Comparison of ENCODE assay signal across 32 cellular contexts in the genomic region with DNA sequence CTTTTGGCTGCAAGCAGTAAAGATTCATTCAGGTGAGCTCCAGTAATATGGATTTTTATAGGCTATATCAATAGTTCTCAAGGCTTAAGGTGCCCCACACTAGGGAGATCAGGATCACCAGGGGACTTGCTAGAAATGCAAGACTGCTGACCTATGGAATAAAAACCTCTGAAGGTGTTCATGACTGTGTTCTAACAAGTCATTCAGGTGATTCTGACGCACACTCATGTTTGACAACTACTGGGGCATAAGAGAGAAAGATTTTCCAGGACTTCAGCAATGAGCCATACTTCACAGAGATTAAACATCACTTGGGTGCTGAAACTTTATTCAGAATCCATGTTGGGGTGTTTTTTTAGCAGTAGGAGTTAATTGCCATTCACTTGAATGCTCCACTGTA.
"Had no signal": no experiment of that assay in that cellular context is flagged by ENCODE, and none has a peak within 500 bp of the region (broad histone marks: within the 10 kb centered on the region; RNA-seq: fewer than 3 reads in every experiment).

No MANE protein-coding gene starts in this region.

- H3K36me3 ChIP-seq: ascending aorta had no signal

- H3K4me3 ChIP-seq: ascending aorta had no signal

- H3K27me3 Mint-ChIP-seq: activated B cell treated with CpG ODN at 0.5 μM for 24 hours; activated CD4-positive, alpha-beta memory T cell treated with anti-CD3 and anti-CD28 coated beads for 36 hours; activated CD4-positive, alpha-beta T cell treated with anti-CD3 and anti-CD28 coated beads, Interleukin-2, amount 10 ng/mL, durations not matched to agents 24 days and 14 days; activated CD8-positive, alpha-beta T cell treated with anti-CD3 and anti-CD28 coated beads for 36 hours; activated naive CD4-positive, alpha-beta T cell treated with anti-CD3 and anti-CD28 coated beads, Interleukin-2, amount 10 ng/mL, durations not matched to agents 7 days and 5 days; activated naive CD4-positive, alpha-beta T cell treated with anti-CD3 and anti-CD28 coated beads, Interleukin-2, amount 50 U/mL, for 24 hours; activated naive CD8-positive, alpha-beta T cell; activated naive CD8-positive, alpha-beta T cell treated with anti-CD3 and anti-CD28 coated beads, Interleukin-2, amount 10 ng/mL, durations not matched to agents 7 days and 5 days; activated naive CD8-positive, alpha-beta T cell treated with anti-CD3 and anti-CD28 coated beads, Interleukin-2, amount 50 U/mL, for 24 hours; activated T-cell treated with anti-CD3 and anti-CD28 coated beads, Interleukin-2, amount 50 U/mL, for 24 hours had no signal

- H3K27ac ChIP-seq: ascending aorta, VCaP had no signal

- H3K9me3 Mint-ChIP-seq: activated B cell treated with CpG ODN at 0.5 μM for 24 hours; activated CD4-positive, alpha-beta memory T cell treated with anti-CD3 and anti-CD28 coated beads for 36 hours; activated CD4-positive, alpha-beta T cell treated with anti-CD3 and anti-CD28 coated beads, Interleukin-2, amount 10 ng/mL, durations not matched to agents 24 days and 14 days; activated CD8-positive, alpha-beta T cell treated with anti-CD3 and anti-CD28 coated beads for 36 hours; activated naive CD4-positive, alpha-beta T cell treated with anti-CD3 and anti-CD28 coated beads, Interleukin-2, amount 10 ng/mL, durations not matched to agents 7 days and 5 days; activated naive CD4-positive, alpha-beta T cell treated with anti-CD3 and anti-CD28 coated beads, Interleukin-2, amount 50 U/mL, for 24 hours; activated T-cell treated with anti-CD3 and anti-CD28 coated beads, Interleukin-2, amount 50 U/mL, for 24 hours; activated T-helper 2 cell treated with anti-CD3 and anti-CD28 coated beads, Interferon-gamma antibody, Interleukin-2, Interleukin-4, amounts not matched to agents 10 μg/mL and 5 μg/mL and 100 μg/mL, durations not matched to agents 14 hours and 24 hours and 36 hours; T-helper 1 cell treated with Interleukin-12 subunit alpha and Interleukin-12 subunit beta and Interleukin-4 antibody, amounts not matched to agents 30 μg/mL and 1 μg/mL, for 36 hours; T-helper 2 cell treated with Interferon-gamma antibody and Interleukin-4, amounts not matched to agents 5 μg/mL and 100 μg/mL, for 36 hours had no signal

- H3K36me3 Mint-ChIP-seq: activated CD4-positive, alpha-beta memory T cell treated with anti-CD3 and anti-CD28 coated beads for 36 hours; activated naive CD4-positive, alpha-beta T cell treated with anti-CD3 and anti-CD28 coated beads, Interleukin-2, amount 10 ng/mL, durations not matched to agents 7 days and 5 days; activated naive CD4-positive, alpha-beta T cell treated with anti-CD3 and anti-CD28 coated beads, Interleukin-2, amount 50 U/mL, for 24 hours; activated naive CD8-positive, alpha-beta T cell treated with anti-CD3 and anti-CD28 coated beads, Interleukin-2, amount 10 ng/mL, durations not matched to agents 7 days and 5 days; brain had no signal

- H3K27me3 ChIP-seq: ascending aorta had no signal

- DNase-seq: activated B cell treated with CpG ODN at 0.5 μM for 24 hours; activated CD4-positive, alpha-beta memory T cell treated with anti-CD3 and anti-CD28 coated beads for 36 hours; activated CD4-positive, alpha-beta T cell treated with anti-CD3 and anti-CD28 coated beads for 4 hours; activated CD4-positive, alpha-beta T cell treated with anti-CD3 and anti-CD28 coated beads, Interleukin-2, amount 10 ng/mL, durations not matched to agents 24 days and 14 days; activated CD4-positive, alpha-beta T cell treated with anti-CD3 and anti-CD28 coated beads, Interleukin-2, amount 50 U/mL, for 1 hour; activated CD4-positive, alpha-beta T cell treated with anti-CD3 and anti-CD28 coated beads, Interleukin-2, amount 50 U/mL, for 4 hours; activated CD4-positive, CD25-positive, alpha-beta regulatory T cell treated with anti-CD3 and anti-CD28 coated beads, Interleukin-2, amount 50 U/mL, for 72 hours; activated CD8-positive, alpha-beta memory T cell treated with anti-CD3 and anti-CD28 coated beads, Interleukin-2, amount 50 U/mL, for 4 hours; activated CD8-positive, alpha-beta T cell treated with anti-CD3 and anti-CD28 coated beads for 36 hours; activated effector memory CD4-positive, alpha-beta T cell treated with Interleukin-2 at 50 U/mL for 16 hours; activated gamma-delta T cell; activated naive CD4-positive, alpha-beta T cell treated with anti-CD3 and anti-CD28 coated beads, Interleukin-2, amount 10 ng/mL, durations not matched to agents 7 days and 5 days; activated naive CD4-positive, alpha-beta T cell treated with Interleukin-2 at 50 U/mL for 16 hours; activated naive CD8-positive, alpha-beta T cell treated with anti-CD3 and anti-CD28 coated beads, Interleukin-2, amount 10 ng/mL, durations not matched to agents 7 days and 5 days; activated naive CD8-positive, alpha-beta T cell treated with anti-CD3 and anti-CD28 coated beads, Interleukin-2, amount 50 U/mL, for 24 hours; activated T-cell treated with anti-CD3 and anti-CD28 coated beads, Interleukin-2, amount 50 U/mL, for 24 hours; activated T-cell treated with anti-CD3 and anti-CD28 coated beads, Interleukin-2, amount 50 U/mL, for 48 hours; amygdala; anterior cingulate cortex; central memory CD4-positive, alpha-beta T cell; SW 1271; T-helper 1 cell; T-helper 2 cell; T-helper 9 cell had no signal

- H3K9me3 ChIP-seq: ascending aorta had no signal

- H3K4me3 Mint-ChIP-seq: activated B cell treated with CpG ODN at 0.5 μM for 24 hours; activated CD4-positive, alpha-beta memory T cell treated with anti-CD3 and anti-CD28 coated beads for 36 hours; activated CD4-positive, alpha-beta T cell treated with anti-CD3 and anti-CD28 coated beads, Interleukin-2, amount 10 ng/mL, durations not matched to agents 24 days and 14 days; activated CD8-positive, alpha-beta T cell treated with anti-CD3 and anti-CD28 coated beads for 36 hours; activated naive CD4-positive, alpha-beta T cell treated with anti-CD3 and anti-CD28 coated beads, Interleukin-2, amount 10 ng/mL, durations not matched to agents 7 days and 5 days; activated naive CD4-positive, alpha-beta T cell treated with anti-CD3 and anti-CD28 coated beads, Interleukin-2, amount 50 U/mL, for 24 hours; activated naive CD8-positive, alpha-beta T cell; activated naive CD8-positive, alpha-beta T cell treated with anti-CD3 and anti-CD28 coated beads, Interleukin-2, amount 10 ng/mL, durations not matched to agents 7 days and 5 days; activated naive CD8-positive, alpha-beta T cell treated with anti-CD3 and anti-CD28 coated beads, Interleukin-2, amount 50 U/mL, for 24 hours; activated T-cell treated with anti-CD3 and anti-CD28 coated beads, Interleukin-2, amount 50 U/mL, for 24 hours; brain; T-helper 1 cell treated with Interleukin-12 subunit alpha and Interleukin-12 subunit beta and Interleukin-4 antibody, amounts not matched to agents 30 μg/mL and 1 μg/mL, for 36 hours; T-helper 2 cell treated with Interferon-gamma antibody and Interleukin-4, amounts not matched to agents 5 μg/mL and 100 μg/mL, for 36 hours had no signal

- H3K27ac Mint-ChIP-seq: activated B cell treated with CpG ODN at 0.5 μM for 24 hours; activated CD4-positive, alpha-beta memory T cell treated with anti-CD3 and anti-CD28 coated beads for 36 hours; activated CD4-positive, alpha-beta T cell treated with anti-CD3 and anti-CD28 coated beads, Interleukin-2, amount 10 ng/mL, durations not matched to agents 24 days and 14 days; activated CD8-positive, alpha-beta T cell treated with anti-CD3 and anti-CD28 coated beads for 36 hours; activated naive CD4-positive, alpha-beta T cell treated with anti-CD3 and anti-CD28 coated beads, Interleukin-2, amount 10 ng/mL, durations not matched to agents 7 days and 5 days; activated naive CD4-positive, alpha-beta T cell treated with anti-CD3 and anti-CD28 coated beads, Interleukin-2, amount 50 U/mL, for 24 hours; activated naive CD8-positive, alpha-beta T cell; activated naive CD8-positive, alpha-beta T cell treated with anti-CD3 and anti-CD28 coated beads, Interleukin-2, amount 10 ng/mL, durations not matched to agents 7 days and 5 days; activated naive CD8-positive, alpha-beta T cell treated with anti-CD3 and anti-CD28 coated beads, Interleukin-2, amount 50 U/mL, for 24 hours; activated T-cell treated with anti-CD3 and anti-CD28 coated beads, Interleukin-2, amount 50 U/mL, for 24 hours; activated T-helper 2 cell treated with anti-CD3 and anti-CD28 coated beads, Interferon-gamma antibody, Interleukin-2, Interleukin-4, amounts not matched to agents 10 μg/mL and 5 μg/mL and 100 μg/mL, durations not matched to agents 14 hours and 24 hours and 36 hours; brain; T-helper 1 cell treated with Interleukin-12 subunit alpha and Interleukin-12 subunit beta and Interleukin-4 antibody, amounts not matched to agents 30 μg/mL and 1 μg/mL, for 36 hours; T-helper 2 cell treated with Interferon-gamma antibody and Interleukin-4, amounts not matched to agents 5 μg/mL and 100 μg/mL, for 36 hours had no signal

- H3K4me1 ChIP-seq: ascending aorta had no signal

- ATAC-seq: activated CD8-positive, alpha-beta T cell treated with anti-CD3 and anti-CD28 coated beads for 36 hours; activated naive CD8-positive, alpha-beta T cell treated with anti-CD3 and anti-CD28 coated beads, Interleukin-2, amount 50 U/mL, for 24 hours had no signal
